In the genomic region with DNA sequence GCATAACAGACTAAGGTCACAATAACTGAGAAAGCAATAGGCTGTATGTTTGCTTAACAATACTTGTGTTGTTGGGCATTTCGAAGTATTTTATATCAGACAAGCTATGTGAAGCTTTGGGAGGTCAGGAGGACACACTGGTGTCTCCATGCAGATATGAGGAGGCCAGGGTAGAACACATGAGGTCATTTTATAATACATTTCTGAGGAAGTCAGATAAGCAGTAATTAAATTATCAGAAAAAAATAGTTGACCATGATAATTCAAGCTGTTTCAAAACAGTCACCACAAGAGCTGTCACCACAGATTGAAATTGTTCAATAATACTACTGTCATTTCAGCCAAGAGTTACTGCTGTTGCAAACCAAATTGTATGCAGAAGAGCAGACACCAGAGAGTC, we compare ENCODE assay signal across 23 cellular contexts.
DNase-seq lines count a peak whose midpoint lies in the region; ATAC-seq, FAIRE-seq and TF ChIP-seq lines count a peak whose summit lies in the region.
"Had no signal": no experiment of that assay in that cellular context is flagged by ENCODE, and none has a peak within 500 bp of the region (broad histone marks: within the 10 kb centered on the region; RNA-seq: fewer than 3 reads in every experiment).

No MANE protein-coding gene starts in this region.

- H3K36me3 ChIP-seq in liver (ENCODE audit: control insufficient read depth in 4 of 4, insufficient read depth in 3 of 4, low read depth in 1 of 4, low read length in 3 of 4) (no peaks in the 10 kb centered on the region), HepG2 (replicated peaks in 1 of 2; ENCODE audit: control insufficient read depth in 1 of 2, insufficient read depth in 2 of 2, low read length in 2 of 2) (no peaks in the 10 kb centered on the region), endothelial cell of umbilical vein (ENCODE audit: control insufficient read depth in 2 of 2, extremely low read depth in 1 of 2, insufficient read depth in 2 of 2, low read length in 2 of 2) (no peaks in the 10 kb centered on the region)
- H3K36me3 ChIP-seq: BE2C, BLaER1 had no signal

- no peak overlapping the region for H3K4me3 ChIP-seq in liver (ENCODE audit: low read depth in 1 of 3, low read length in 3 of 3)
- no peak overlapping the region for H3K4me3 ChIP-seq in HepG2 (replicated peaks in 1 of 3; ENCODE audit: insufficient read depth in 1 of 3, low read depth in 2 of 3, low read length in 3 of 3)
- no peak overlapping the region for H3K4me3 ChIP-seq in endothelial cell of umbilical vein (replicated peaks in 1 of 3; ENCODE audit: insufficient read depth in 1 of 3, low read depth in 1 of 3, low read length in 3 of 3)
- H3K4me3 ChIP-seq: BLaER1 had no signal

- no peaks in the 10 kb centered on the region for H3K9me3 ChIP-seq in liver (ENCODE audit: control insufficient read depth in 4 of 4, low read length in 3 of 4)
- H3K9me3 ChIP-seq in HepG2 (ENCODE audit: low read length), result no peaks in the 10 kb centered on the region
- H3K9me3 ChIP-seq in endothelial cell of umbilical vein (replicated peaks; ENCODE audit: control insufficient read depth, insufficient read depth, low read length), result no peaks in the 10 kb centered on the region
- H3K9me3 ChIP-seq: BE2C had no signal

- no peak for FAIRE-seq in HepG2 (lab: Jason Lieb, UNC)
- peak; percentile 24 for FAIRE-seq in endothelial cell of umbilical vein (lab: Jason Lieb, UNC)
- FAIRE-seq: A204.1, G401.6, GM12891, GM19239 had no signal

- TF ChIP-seq RAD21 in liver (IDR thresholded peaks at IDR 0.05), result no peak
- TF ChIP-seq RAD21 in HepG2 (CRISPR knock-in tag; IDR thresholded peaks at IDR 0.05), result no peak

- CTCF ChIA-PET in HepG2 (lab: Yijun Ruan, JAX; ENCODE audit: low intra/inter-chr PET ratio, low total read pairs), result no interaction called here
- CTCF ChIA-PET in endothelial cell of umbilical vein (lab: Charles Lee), result no interaction called here

- dilution Hi-C loops in endothelial cell of umbilical vein (cut with MboI; ENCODE audit: extremely low pct_ligation_motif_present, low sequenced_read_pairs), result no loop called here

- TF ChIP-seq POLR2A in HepG2 (IDR thresholded peaks at IDR 0.05; ENCODE audit: insufficient read depth in 1 of 2, low read depth in 2 of 2, low read length in 2 of 2) (no peak), endothelial cell of umbilical vein (IDR thresholded peaks at IDR 0.05; ENCODE audit: low read depth, low read length) (no peak)

- DNase-seq in HepG2 (ENCODE audit: low spot score) (no peak), OCI-M1 (lab: John Stamatoyannopoulos, UW) (peak; percentile 51), endothelial cell of umbilical vein (ENCODE audit: low read depth, low spot score) (peak; percentile 72), foreskin melanocyte (no peak), NCI-H524 (lab: John Stamatoyannopoulos, UW) (no peak)
- DNase-seq: 8988T; ACHN; BE2C; C1 segment of cervical spinal cord; CD4-positive, alpha-beta memory T cell; CD4-positive, CD25-positive, alpha-beta regulatory T cell; CD8-positive, alpha-beta memory T cell; COR-L47; DMS79 treated with DMSO at 0.1 percent for 48 hours; GF-D8 had no signal

- ATAC-seq in HepG2, result no peak
- no peak for ATAC-seq in SK-N-SH treated with all-trans-retinoic acid at 6 μM for 48 hours
- no peak for ATAC-seq in GM21360 (IDR thresholded peaks at IDR 0.05; ENCODE audit: unreplicated experiment)

- BruUV-seq in HepG2 (replicated peaks; lab: Mats Ljungman, UMichigan) (no TSS peak), endothelial cell of umbilical vein (replicated peaks; lab: Mats Ljungman, UMichigan) (no TSS peak)

- POLR2A ChIA-PET in HepG2 (lab: Yijun Ruan, JAX) (no interaction called here), endothelial cell of umbilical vein (lab: Charles Lee) (no interaction called here)

- H3K4me1 ChIP-seq in liver (ENCODE audit: control insufficient read depth in 4 of 4, insufficient read depth in 4 of 4, low read length in 3 of 4) (no peaks in the 10 kb centered on the region), HepG2 (ENCODE audit: insufficient read depth, low read length) (no peaks in the 10 kb centered on the region), endothelial cell of umbilical vein (ENCODE audit: control insufficient read depth, extremely low read depth, insufficient read depth, low read length) (no peaks in the 10 kb centered on the region)

- TF ChIP-seq CTCF in liver (IDR thresholded peaks at IDR 0.05; ENCODE audit: low read depth, low read length, missing input control) (no peak), HepG2 (CRISPR knock-in tag; IDR thresholded peaks at IDR 0.05) (no peak), endothelial cell of umbilical vein (IDR thresholded peaks at IDR 0.05; ENCODE audit: extremely low read depth in 1 of 2, insufficient read depth in 1 of 2, low read depth in 1 of 2, low read length in 2 of 2) (no peak)

- TF ChIP-seq EP300 in HepG2 (IDR thresholded peaks at IDR 0.05; ENCODE audit: low read depth in 2 of 2, low read length in 2 of 2), result no peak
- no peak for TF ChIP-seq EP300 in HepG2 (CRISPR knock-in tag; IDR thresholded peaks at IDR 0.05; ENCODE audit: borderline replicate concordance)

- H3K4me2 ChIP-seq in HepG2 (ENCODE audit: low read depth, low read length), result no peak overlapping the region
- no peak overlapping the region for H3K4me2 ChIP-seq in endothelial cell of umbilical vein (ENCODE audit: insufficient read depth, low read length)
- H3K4me2 ChIP-seq: BLaER1 had no signal

- no peak overlapping the region for H3K27ac ChIP-seq in liver (ENCODE audit: low read depth in 1 of 2, low read length in 2 of 2)
- H3K27ac ChIP-seq in HepG2 (ENCODE audit: extremely low read length, insufficient read depth, low read length), result no peak overlapping the region
- no peak overlapping the region for H3K27ac ChIP-seq in endothelial cell of umbilical vein (ENCODE audit: insufficient read depth, low read depth, low read length)
- H3K27ac ChIP-seq: BLaER1 had no signal

- H4K20me1 ChIP-seq in HepG2 (ENCODE audit: insufficient read depth, low read length) (no peaks in the 10 kb centered on the region), endothelial cell of umbilical vein (replicated peaks; ENCODE audit: control insufficient read depth, extremely low read depth, insufficient read depth, low read length) (no peaks in the 10 kb centered on the region)
- H4K20me1 ChIP-seq: BLaER1 had no signal

- H3K9me1 ChIP-seq in endothelial cell of umbilical vein (replicated peaks; ENCODE audit: control insufficient read depth, extremely low read depth, insufficient read depth, low read length), result no peaks in the 10 kb centered on the region

- in situ Hi-C loops in HepG2 (cut with HindIII; ENCODE audit: extremely low pct_ligation_motif_present, low pct_unique_long_range_greater_than_20kb), result no loop called here

- H2AFZ ChIP-seq in HepG2 (ENCODE audit: low read length) (no peak overlapping the region), endothelial cell of umbilical vein (ENCODE audit: low read depth, low read length) (no peak overlapping the region)

- H3K9ac ChIP-seq in liver (ENCODE audit: low read depth in 1 of 2, low read length in 2 of 2), result no peak overlapping the region
- no peak overlapping the region for H3K9ac ChIP-seq in HepG2 (ENCODE audit: insufficient read depth, low read depth, low read length)
- no peak overlapping the region for H3K9ac ChIP-seq in endothelial cell of umbilical vein (replicated peaks; ENCODE audit: extremely low read depth, insufficient read depth, low read length)
- H3K9ac ChIP-seq: BLaER1 had no signal

- WGBS in liver, result 42% methylated on average over 1 of the region's 1 CpG
- WGBS in HepG2 (ENCODE audit: low lambda C conversion rate), result 0% methylated on average over 1 of the region's 1 CpG

- no peaks in the 10 kb centered on the region for H3K79me2 ChIP-seq in HepG2 (ENCODE audit: insufficient read depth, low read length)
- no peaks in the 10 kb centered on the region for H3K79me2 ChIP-seq in endothelial cell of umbilical vein (ENCODE audit: control insufficient read depth, insufficient read depth, low read length)

- intact Hi-C loops in HepG2 (cut with micrococcal nuclease; ENCODE audit: unreplicated experiment) (no loop called here), endothelial cell of umbilical vein (cut with micrococcal nuclease) (no loop called here)

- H3K27me3 ChIP-seq in liver (ENCODE audit: control insufficient read depth in 4 of 4, insufficient read depth in 4 of 4, low read length in 3 of 4) (no peaks in the 10 kb centered on the region), HepG2 (ENCODE audit: control insufficient read depth in 1 of 2, insufficient read depth in 2 of 2, low read length in 2 of 2) (no peaks in the 10 kb centered on the region), endothelial cell of umbilical vein (ENCODE audit: control insufficient read depth in 2 of 2, insufficient read depth in 2 of 2, low read length in 2 of 2) (no peaks in the 10 kb centered on the region)
- H3K27me3 ChIP-seq: BE2C, BLaER1 had no signal

TF ChIP-seq in liver, 16 proteins besides CTCF, POLR2A, EP300 and RAD21 (continues in another document):
- TF ChIP-seq MAX (IDR thresholded peaks at IDR 0.05) (no peak), NR2F2 (IDR thresholded peaks at IDR 0.05) (peak; percentile 22)

TF ChIP-seq in HepG2, 621 proteins besides CTCF, POLR2A, EP300 and RAD21 (continues in another document):
- TF ChIP-seq STAT5B (CRISPR knock-in tag; IDR thresholded peaks at IDR 0.05) (no peak), ZNF556 (CRISPR knock-in tag; IDR thresholded peaks at IDR 0.05; ENCODE audit: borderline replicate concordance) (no peak)
- TF ChIP-seq, protein P1, sequence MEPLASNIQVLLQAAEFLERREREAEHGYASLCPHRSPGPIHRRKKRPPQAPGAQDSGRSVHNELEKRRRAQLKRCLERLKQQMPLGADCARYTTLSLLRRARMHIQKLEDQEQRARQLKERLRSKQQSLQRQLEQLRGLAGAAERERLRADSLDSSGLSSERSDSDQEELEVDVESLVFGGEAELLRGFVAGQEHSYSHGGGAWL (CRISPR knock-in tag; IDR thresholded peaks at IDR 0.05), result no peak

TF ChIP-seq in endothelial cell of umbilical vein, 7 proteins besides CTCF, POLR2A, EP300 and RAD21:
- TF ChIP-seq EZH2 (IDR thresholded peaks at IDR 0.05; ENCODE audit: borderline replicate concordance, low read depth, low read length, severe bottlenecking), result no peak
- TF ChIP-seq GATA2 (IDR thresholded peaks at IDR 0.05; ENCODE audit: insufficient read depth, insufficient read length, low read depth, low read length), result no peak
- TF ChIP-seq MYC (IDR thresholded peaks at IDR 0.05; ENCODE audit: low read depth, low read length), result no peak
- TF ChIP-seq POLR2AphosphoS5 (IDR thresholded peaks at IDR 0.05; ENCODE audit: insufficient read depth, low read depth, low read length), result no peak
- no peak for TF ChIP-seq MAX (IDR thresholded peaks at IDR 0.05; ENCODE audit: insufficient read depth, insufficient read length)
- no peak for TF ChIP-seq FOS (IDR thresholded peaks at IDR 0.05; ENCODE audit: borderline replicate concordance, insufficient read depth, low read length)
- TF ChIP-seq JUN (IDR thresholded peaks at IDR 0.05; ENCODE audit: borderline replicate concordance, insufficient read depth, insufficient read length, low read depth), result no peak

Comparison
In these comparisons a context has a peak if more than half of its experiments do, and no peak if none do; other contexts are left out.
1. DNase-seq: peak in OCI-M1 (single experiment) and endothelial cell of umbilical vein (single experiment); none in HepG2 (single experiment), foreskin melanocyte (single experiment) and NCI-H524 (0 of 2).